Comparison of ENCODE assay signal across 13 cellular contexts in genomic region chr6:144315981-144316865, GRCh38. TPM values are rescaled to one million over a fixed set of nuclear protein-coding genes. Genes with fewer than 3 reads are reported as not detected.
A peak's percentile ranks its signal among the peaks of the same experiment; 100 is the strongest.
DNase-seq lines count a peak whose midpoint lies in the region; ATAC-seq, FAIRE-seq and TF ChIP-seq lines count a peak whose summit lies in the region.
"Had no signal": no experiment of that assay in that cellular context is flagged by ENCODE, and none has a peak within 500 bp of the region (broad histone marks: within the 10 kb centered on the region; RNA-seq: fewer than 3 reads in every experiment).

No MANE protein-coding gene starts in this region.

- no peaks in the 10 kb centered on the region for H3K27me3 Mint-ChIP-seq in immature natural killer cell (ENCODE audit: low read depth in 3 of 3)
- no peaks in the 10 kb centered on the region for H3K27me3 Mint-ChIP-seq in activated T-helper 17 cell treated with anti-CD3 and anti-CD28 coated beads, Interleukin-2, amount 50 U/mL, for 72 hours

- no peak for ATAC-seq in A549
- ATAC-seq in GM19438 (IDR thresholded peaks at IDR 0.05; ENCODE audit: low read depth, unreplicated experiment): peak; percentile 84
- peak; percentile 78 for ATAC-seq in HG03066 (IDR thresholded peaks at IDR 0.05; ENCODE audit: low read depth, unreplicated experiment)
- no peak for ATAC-seq in activated T-helper 17 cell treated with anti-CD3 and anti-CD28 coated beads, Interleukin-2, amount 50 U/mL, for 72 hours (replicated peaks)

- no peak for TF ChIP-seq RAD21 in A549 (conservative IDR thresholded peaks at IDR 0.05 in 1 of 2, IDR thresholded peaks at IDR 0.05 in 1 of 2)

- no peak for DNase-seq in A549 (ENCODE audit: low read depth in 1 of 2, low spot score in 1 of 2)
- DNase-seq in immature natural killer cell: no peak
- no peak for DNase-seq in NCI-H345 (lab: John Stamatoyannopoulos, UW)
- no peak for DNase-seq in SK-N-DZ (ENCODE audit: low spot score)
- DNase-seq in A172 (ENCODE audit: low spot score): no peak
- DNase-seq: activated naive CD4-positive, alpha-beta T cell treated with anti-CD3 and anti-CD28 coated beads for 36 hours; IMR-90; occipital lobe; T-helper 9 cell had no signal

- WGBS in A549 (ENCODE audit: missing lambda C conversion rate): 54% methylated on average over 6 of the region's 6 CpGs

- no peaks in the 10 kb centered on the region for H3K9me3 ChIP-seq in A549
- H3K9me3 ChIP-seq: vagina had no signal

- peaks cover 29% of the 10 kb centered on the region; the same call in 2 of the 3 replicates for H3K4me1 ChIP-seq in A549

- TF ChIP-seq CTCF in A549 (IDR thresholded peaks at IDR 0.05): no peak

- no peak overlapping the region for H3K4me3 ChIP-seq in A549
- H3K4me3 ChIP-seq: vagina had no signal

- POLR2A ChIA-PET in A549 (lab: Yijun Ruan, JAX): no interaction called here

- FAIRE-seq in A549 (lab: Jason Lieb, UNC): no peak

- H3K4me1 Mint-ChIP-seq in immature natural killer cell: peaks cover 57 to 80% of the 10 kb centered on the region in 2 donors
- H3K4me1 Mint-ChIP-seq in activated T-helper 17 cell treated with anti-CD3 and anti-CD28 coated beads, Interleukin-2, amount 50 U/mL, for 72 hours: peaks cover 8% of the 10 kb centered on the region

- H3K27ac ChIP-seq in A549: no peak overlapping the region

- peak overlapping the region; percentile 33 for H3K4me2 ChIP-seq in A549

- no peaks in the 10 kb centered on the region for H3K9me3 Mint-ChIP-seq in immature natural killer cell
- no peaks in the 10 kb centered on the region for H3K9me3 Mint-ChIP-seq in activated T-helper 17 cell treated with anti-CD3 and anti-CD28 coated beads, Interleukin-2, amount 50 U/mL, for 72 hours
- H3K9me3 Mint-ChIP-seq: activated naive CD4-positive, alpha-beta T cell treated with anti-CD3 and anti-CD28 coated beads for 36 hours had no signal

- H3K36me3 Mint-ChIP-seq in immature natural killer cell: peaks cover 0 to 6% (median 5%) of the 10 kb centered on the region in 3 donors
- H3K36me3 Mint-ChIP-seq in activated T-helper 17 cell treated with anti-CD3 and anti-CD28 coated beads, Interleukin-2, amount 50 U/mL, for 72 hours (ENCODE audit: low read depth): no peaks in the 10 kb centered on the region

- CTCF ChIA-PET in A549 (lab: Yijun Ruan, JAX): no interaction called here

- no peak overlapping the region for H3K4me3 Mint-ChIP-seq in immature natural killer cell
- H3K4me3 Mint-ChIP-seq in activated T-helper 17 cell treated with anti-CD3 and anti-CD28 coated beads, Interleukin-2, amount 50 U/mL, for 72 hours: no peak overlapping the region
- H3K4me3 Mint-ChIP-seq: activated naive CD4-positive, alpha-beta T cell treated with anti-CD3 and anti-CD28 coated beads for 36 hours had no signal

- TF ChIP-seq POLR2A in A549 (IDR thresholded peaks at IDR 0.05; ENCODE audit: low read length): no peak

- TF ChIP-seq EP300 in A549 (IDR thresholded peaks at IDR 0.05): no peak

- H3K27ac Mint-ChIP-seq in immature natural killer cell: peak overlapping the region; percentile 12 to 90 (median 67)
- no peak overlapping the region for H3K27ac Mint-ChIP-seq in activated T-helper 17 cell treated with anti-CD3 and anti-CD28 coated beads, Interleukin-2, amount 50 U/mL, for 72 hours
- H3K27ac Mint-ChIP-seq: activated naive CD4-positive, alpha-beta T cell treated with anti-CD3 and anti-CD28 coated beads for 36 hours had no signal

TF ChIP-seq in A549, 52 proteins besides CTCF, POLR2A, EP300 and RAD21:
- TF ChIP-seq TP53 (CRISPR knock-in tag; IDR thresholded peaks at IDR 0.05): no peak
- TF ChIP-seq KDM1A (IDR thresholded peaks at IDR 0.05; ENCODE audit: low read depth): no peak
- no peak for TF ChIP-seq HDAC2 (IDR thresholded peaks at IDR 0.05)
- TF ChIP-seq BCL3 (IDR thresholded peaks at IDR 0.05): no peak
- TF ChIP-seq FOSL2 (IDR thresholded peaks at IDR 0.05): no peak
- TF ChIP-seq FOSL2 (CRISPR knock-in tag; IDR thresholded peaks at IDR 0.05): no peak
- no peak for TF ChIP-seq CHD2 (IDR thresholded peaks at IDR 0.05; ENCODE audit: low read length, partially characterized antibody)
- no peak for TF ChIP-seq BHLHE40 (IDR thresholded peaks at IDR 0.05; ENCODE audit: low read depth, low read length)
- no peak for TF ChIP-seq REST (IDR thresholded peaks at IDR 0.05)
- no peak for TF ChIP-seq ZFP36 (IDR thresholded peaks at IDR 0.05; ENCODE audit: borderline replicate concordance, partially characterized antibody)
- no peak for TF ChIP-seq RNF2 (IDR thresholded peaks at IDR 0.05; ENCODE audit: borderline replicate concordance, low read depth)
- TF ChIP-seq RFX5 (IDR thresholded peaks at IDR 0.05): no peak
- no peak for TF ChIP-seq NPAS2 (CRISPR knock-in tag; IDR thresholded peaks at IDR 0.05; ENCODE audit: borderline replicate concordance)
- TF ChIP-seq HOXB5 (CRISPR knock-in tag; IDR thresholded peaks at IDR 0.05): no peak
- TF ChIP-seq JUN (IDR thresholded peaks at IDR 0.05): no peak
- TF ChIP-seq MAFK (IDR thresholded peaks at IDR 0.05; ENCODE audit: partially characterized antibody): no peak
- TF ChIP-seq FOSB (CRISPR knock-in tag; IDR thresholded peaks at IDR 0.05): no peak
- no peak for TF ChIP-seq NR3C1 (IDR thresholded peaks at IDR 0.05)

RNA-seq across cellular contexts. Expression of gene UTRN, which starts 31.1 kb away (rescaled TPM):
- polyA plus RNA-seq in A549 (2011; rRNA removed) (20.8 and 30.6 TPM in 2 replicates), A549 (2017; fragmentation: RNase III; extraction: RNeasy Plus Mini Kit Qiagen cat#74134 plus additional on column Dnase treatment) (10.6 to 11.3 TPM (median 11.2 TPM) in 3 replicates), immature natural killer cell (100 to 1,000 TPM in 1 of 3 donors, 10 to 100 TPM in 2; 40.5 to 261 (median 67.6) TPM)
- polyA plus RNA-seq in A549 (2012; cell fraction: cytosol; rRNA removed): 3.5 TPM in 2 replicates
- 5.8 and 9.8 TPM in 2 replicates for polyA plus RNA-seq in A549 (2012; cell fraction: nucleus; rRNA removed)
- 34.9 and 37.7 TPM in 2 replicates for polyA minus RNA-seq in A549 (2011; rRNA and poly(A)+ RNA removed)
- polyA plus RNA-seq in SK-N-DZ (2014; cell fraction: cytosol; rRNA removed): 1.1 and 1.8 TPM in 2 replicates
- polyA plus RNA-seq in SK-N-DZ (2014; cell fraction: nucleus; rRNA removed): 0.88 and 1.1 TPM in 2 replicates
- total RNA-seq in A172 (2014; rRNA removed; shearing (Covaris generic)): 31.9 and 37.0 TPM in 2 replicates
- total RNA-seq in activated T-helper 17 cell treated with anti-CD3 and anti-CD28 coated beads, Interleukin-2, amount 50 U/mL, for 72 hours: 10 to 100 TPM; 51.2 to 55.1 TPM

Comparison
In these comparisons a context has a peak if more than half of its experiments do, and no peak if none do; other contexts are left out.
1. ATAC-seq: peak in GM19438 (single experiment) and HG03066 (single experiment); none in A549 (0 of 2) and activated T-helper 17 cell treated with anti-CD3 and anti-CD28 coated beads, Interleukin-2, amount 50 U/mL, for 72 hours (single experiment).